In genomic region chr6:129817332-129817731, GRCh38 we compare ENCODE assay signal across 1 cellular context.
TF ChIP-seq lines count a peak whose summit lies in the region.

No MANE protein-coding gene starts in this region.

TF ChIP-seq in H1, 55 proteins besides CTCF, POLR2A, EP300 and RAD21:
- TF ChIP-seq ATF2 (IDR thresholded peaks at IDR 0.05; ENCODE audit: low read length) (no peak), RXRA (IDR thresholded peaks at IDR 0.05; ENCODE audit: insufficient read depth, low read depth, low read length) (no peak), NANOG (IDR thresholded peaks at IDR 0.05; ENCODE audit: insufficient read depth, low read depth, low read length, poor library complexity, severe bottlenecking) (no peak), USF2 (IDR thresholded peaks at IDR 0.05; ENCODE audit: low read length) (no peak), TCF12 (IDR thresholded peaks at IDR 0.05; ENCODE audit: low read depth, low read length) (no peak), HDAC2 (IDR thresholded peaks at IDR 0.05; ENCODE audit: borderline replicate concordance in 1 of 2, low read depth in 2 of 2, low read length in 2 of 2) (no peak), TEAD4 (IDR thresholded peaks at IDR 0.05; ENCODE audit: low read depth, low read length) (no peak), MAX (IDR thresholded peaks at IDR 0.05) (no peak), SAP30 (IDR thresholded peaks at IDR 0.05; ENCODE audit: insufficient read depth, insufficient replicate concordance, low read length) (no peak), SIRT6 (IDR thresholded peaks at IDR 0.05; ENCODE audit: low read length) (no peak), E2F6 (IDR thresholded peaks at IDR 0.05) (no peak), MAFK (IDR thresholded peaks at IDR 0.05; ENCODE audit: low read depth, low read length) (no peak), CHD7 (IDR thresholded peaks at IDR 0.05; ENCODE audit: insufficient replicate concordance, low read length) (no peak), TAF1 (IDR thresholded peaks at IDR 0.05; ENCODE audit: low read depth, low read length) (no peak)
